In genomic region chr13:26837997-26838396, GRCh38 we compare ENCODE assay signal across 18 cellular contexts.
DNase-seq lines count a peak whose midpoint lies in the region; ATAC-seq and TF ChIP-seq lines count a peak whose summit lies in the region.
"Had no signal": no experiment of that assay in that cellular context is flagged by ENCODE, and none has a peak within 500 bp of the region (broad histone marks: within the 10 kb centered on the region; RNA-seq: fewer than 3 reads in every experiment).

No MANE protein-coding gene starts in this region.

- H3K9me3 ChIP-seq in PC-3 (ENCODE audit: low read length) (no peaks in the 10 kb centered on the region), Peyer's patch (no peaks in the 10 kb centered on the region)

- no peaks in the 10 kb centered on the region for H4K20me1 ChIP-seq in PC-3 (ENCODE audit: low read length)

- no TSS peak for BruUV-seq in PC-3 (replicated peaks; lab: Mats Ljungman, UMichigan)

- H3K4me3 ChIP-seq in PC-3 (ENCODE audit: low read length) (no peak overlapping the region), epithelial cell of esophagus (ENCODE audit: low read length) (no peak overlapping the region), Peyer's patch (no peak overlapping the region)

- no peak overlapping the region for H2AFZ ChIP-seq in PC-3 (ENCODE audit: low read length)

- peaks cover 92% of the 10 kb centered on the region for H3K27me3 ChIP-seq in PC-3 (ENCODE audit: low read length)
- H3K27me3 ChIP-seq in Peyer's patch = no peaks in the 10 kb centered on the region

- no peaks in the 10 kb centered on the region for H3K9me2 ChIP-seq in PC-3 (replicated peaks; ENCODE audit: low read length)

- H3K4me1 ChIP-seq in PC-3 (ENCODE audit: insufficient read depth, low read length) (no peaks in the 10 kb centered on the region), Peyer's patch (no peaks in the 10 kb centered on the region)

- H3K9ac ChIP-seq in PC-3 (ENCODE audit: low read length) = no peak overlapping the region

- no peaks in the 10 kb centered on the region for H3K79me2 ChIP-seq in PC-3 (ENCODE audit: low read length)

- TF ChIP-seq CTCF in PC-3 (conservative IDR thresholded peaks at IDR 0.05; ENCODE audit: low read depth, low read length) (no peak), epithelial cell of esophagus (IDR thresholded peaks at IDR 0.05; ENCODE audit: insufficient read depth, low read depth, low read length, missing control alignments) (no peak), Peyer's patch (IDR thresholded peaks at IDR 0.05) (no peak)

- no peak overlapping the region for H3K27ac ChIP-seq in PC-3 (ENCODE audit: low read length)
- no peak overlapping the region for H3K27ac ChIP-seq in Peyer's patch

- TF ChIP-seq POLR2A in Peyer's patch (IDR thresholded peaks at IDR 0.05) = no peak

- ATAC-seq in PC-3 = no peak

- peak overlapping the region; percentile 13; the same call in 1 of the 2 replicates for H3K4me2 ChIP-seq in PC-3 (ENCODE audit: low read length)

- POLR2A ChIA-PET in PC-3 (lab: Charles Lee; ENCODE audit: unreplicated experiment) = interaction anchor here (0.5 kb wide), 1 partner anchor 54 kb away, joined by 3 read pairs; no protein-coding TSS in a partner anchor

- H3K36me3 ChIP-seq in PC-3 (ENCODE audit: low read depth, low read length) = no peaks in the 10 kb centered on the region
- no peaks in the 10 kb centered on the region for H3K36me3 ChIP-seq in Peyer's patch

- H3F3A ChIP-seq in PC-3 (ENCODE audit: low read length, unreplicated experiment) = no peaks in the 10 kb centered on the region

- CTCF ChIA-PET in PC-3 (lab: Charles Lee) = interaction anchor here (0.6 kb wide), 1 partner anchor 91 kb away, joined by 3 read pairs; no protein-coding TSS in a partner anchor

- DNase-seq in DMS53 (lab: John Stamatoyannopoulos, UW) = peak; percentile 14
- DNase-seq in DMS53 treated with DMSO at 0.1 percent for 48 hours (lab: John Stamatoyannopoulos, UW; ENCODE audit: unreplicated experiment) = no peak
- peak; percentile 22 for DNase-seq in PC-3
- DNase-seq in epithelial cell of esophagus (ENCODE audit: low read depth) = peak; percentile 1
- peak; percentile 42 for DNase-seq in mucosa of gallbladder (ENCODE audit: low spot score)
- no peak for DNase-seq in stimulated activated CD4-positive, alpha-beta T cell treated with anti-CD3 and anti-CD28 coated beads, Interleukin-15, amount 100 ng/mL, for 24 hours
- no peak for DNase-seq in activated effector memory CD4-positive, alpha-beta T cell treated with Interleukin-2 at 50 U/mL for 16 hours
- DNase-seq in Peyer's patch = no peak
- DNase-seq: 8988T, GF-D8, GOT3, KBM-7, NCI-H1105 treated with DMSO at 0.1 percent for 48 hours, NCI-H1694, NCI-H2107, NCI-H510A treated with DMSO at 0.1 percent for 48 hours, NCI-H774, RPMI8226 had no signal

- intact Hi-C loops in PC-3 (cut with micrococcal nuclease) = no loop called here

Comparison
In these comparisons a context has a peak if more than half of its experiments do, and no peak if none do; other contexts are left out.
1. DNase-seq: peak in DMS53 (single experiment), PC-3 (single experiment), epithelial cell of esophagus (single experiment) and mucosa of gallbladder (single experiment); none in DMS53 treated with DMSO at 0.1 percent for 48 hours (single experiment), stimulated activated CD4-positive, alpha-beta T cell treated with anti-CD3 and anti-CD28 coated beads, Interleukin-15, amount 100 ng/mL, for 24 hours (single experiment), activated effector memory CD4-positive, alpha-beta T cell treated with Interleukin-2 at 50 U/mL for 16 hours (single experiment) and Peyer's patch (0 of 3).